Comparison of ENCODE assay signal across 18 cellular contexts in genomic region chr1:113246929-113247328, GRCh38.
DNase-seq lines count a peak whose midpoint lies in the region; ATAC-seq, FAIRE-seq and TF ChIP-seq lines count a peak whose summit lies in the region.
"Had no signal": no experiment of that assay in that cellular context is flagged by ENCODE, and none has a peak within 500 bp of the region (broad histone marks: within the 10 kb centered on the region; RNA-seq: fewer than 3 reads in every experiment).

No MANE protein-coding gene starts in this region.

- TF ChIP-seq CTCF in Caco-2 (IDR thresholded peaks at IDR 0.05; ENCODE audit: insufficient read depth in 1 of 2, low read depth in 1 of 2, low read length in 1 of 2, severe bottlenecking in 1 of 2, unreplicated experiment in 1 of 2) (no peak), colonic mucosa (IDR thresholded peaks at IDR 0.05) (no peak), keratinocyte (optimal IDR thresholded peaks at IDR 0.05 in 1 of 3, IDR thresholded peaks at IDR 0.05 in 1 of 3, conservative IDR thresholded peaks at IDR 0.05 in 1 of 3; ENCODE audit: extremely low read depth in 1 of 3, insufficient read depth in 2 of 3, low read length in 3 of 3) (no peak), suprapubic skin (IDR thresholded peaks at IDR 0.05) (no peak), mesothelial cell of epicardium (IDR thresholded peaks at IDR 0.05; ENCODE audit: unreplicated experiment) (no peak), sigmoid colon (IDR thresholded peaks at IDR 0.05) (no peak)

- H3K4me1 Mint-ChIP-seq in Caco-2 (ENCODE audit: low read depth, unreplicated experiment) (peaks cover 13% of the 10 kb centered on the region), mesothelial cell of epicardium (peaks cover 44% of the 10 kb centered on the region)
- H3K4me1 Mint-ChIP-seq: B cell; CD4-positive, CD25-positive, alpha-beta regulatory T cell; CD8-positive, alpha-beta memory T cell had no signal

- FAIRE-seq in keratinocyte (lab: Jason Lieb, UNC) (peak; percentile 17), GM12891 (lab: Jason Lieb, UNC) (no peak)
- FAIRE-seq: D721Med, H1 had no signal

- H3K9me3 Mint-ChIP-seq in Caco-2 (ENCODE audit: unreplicated experiment): peaks cover 2% of the 10 kb centered on the region
- H3K9me3 Mint-ChIP-seq in mesothelial cell of epicardium: no peaks in the 10 kb centered on the region
- H3K9me3 Mint-ChIP-seq: CD8-positive, alpha-beta memory T cell; H9 had no signal

- no peak for ATAC-seq in GM19351 (IDR thresholded peaks at IDR 0.05; ENCODE audit: unreplicated experiment)

- WGBS in suprapubic skin: 74% methylated on average over 3 of the region's 3 CpGs
- WGBS in sigmoid colon, 2 donors: 66 to 81% methylated on average over 3 of the region's 3 CpGs

- H3K27ac ChIP-seq in colonic mucosa: peak overlapping the region; percentile 6
- no peak overlapping the region for H3K27ac ChIP-seq in keratinocyte (ENCODE audit: control insufficient read depth, insufficient read depth, low read length)
- H3K27ac ChIP-seq in suprapubic skin: peak overlapping the region; percentile 22
- H3K27ac ChIP-seq in sigmoid colon: no peak overlapping the region
- H3K27ac ChIP-seq: BLaER1 treated with 17β-estradiol and CSF1 and Interleukin-3, amounts not matched to agents 10 nM and 100 nM; HL-60 had no signal

- H3K27me3 Mint-ChIP-seq in Caco-2 (ENCODE audit: insufficient read depth, unreplicated experiment): no peaks in the 10 kb centered on the region
- H3K27me3 Mint-ChIP-seq in mesothelial cell of epicardium (ENCODE audit: low read depth): no peaks in the 10 kb centered on the region
- H3K27me3 Mint-ChIP-seq: B cell had no signal

- POLR2A ChIA-PET in Caco-2 (lab: Charles Lee): no interaction called here

- H3K9ac ChIP-seq in colonic mucosa (ENCODE audit: low read depth in 2 of 2, low read length in 2 of 2) (no peak overlapping the region), keratinocyte (ENCODE audit: control insufficient read depth, extremely low read depth, insufficient read depth, low read length) (no peak overlapping the region)
- H3K9ac ChIP-seq: BLaER1 treated with 17β-estradiol and CSF1 and Interleukin-3, amounts not matched to agents 10 nM and 100 nM had no signal

- intact Hi-C loops in Caco-2 (cut with micrococcal nuclease; ENCODE audit: unreplicated experiment) (no loop called here), colonic mucosa (cut with DNase I) (no loop called here), sigmoid colon (cut with DNase I) (no loop called here)

- CTCF ChIA-PET in Caco-2 (lab: Charles Lee): interaction anchor here (0.6 kb wide), 1 partner anchor 507 kb away, joined by 3 read pairs; no protein-coding TSS in a partner anchor

- TF ChIP-seq EP300 in suprapubic skin (IDR thresholded peaks at IDR 0.05) (no peak), sigmoid colon (IDR thresholded peaks at IDR 0.05) (no peak)

- H3K4me2 ChIP-seq in keratinocyte (ENCODE audit: control insufficient read depth, extremely low read depth, insufficient read depth, low read depth, low read length): no peak overlapping the region
- H3K4me2 ChIP-seq: BLaER1 treated with 17β-estradiol and CSF1 and Interleukin-3, amounts not matched to agents 10 nM and 100 nM had no signal

- no peaks in the 10 kb centered on the region for H3K79me2 ChIP-seq in keratinocyte (ENCODE audit: control insufficient read depth, insufficient read depth, low read length)

- H3K36me3 Mint-ChIP-seq in Caco-2 (ENCODE audit: insufficient read depth, unreplicated experiment) (no peaks in the 10 kb centered on the region), mesothelial cell of epicardium (no peaks in the 10 kb centered on the region)
- H3K36me3 Mint-ChIP-seq: CD4-positive, CD25-positive, alpha-beta regulatory T cell; CD8-positive, alpha-beta memory T cell had no signal

- H2AFZ ChIP-seq in keratinocyte (ENCODE audit: control insufficient read depth, low read length): no peak overlapping the region

- BruUV-seq in Caco-2 (replicated peaks; lab: Mats Ljungman, UMichigan): no TSS peak

- H3K36me3 ChIP-seq in Caco-2 (ENCODE audit: control insufficient read depth, insufficient read depth, low read length): no peaks in the 10 kb centered on the region
- no peaks in the 10 kb centered on the region for H3K36me3 ChIP-seq in colonic mucosa
- no peaks in the 10 kb centered on the region for H3K36me3 ChIP-seq in keratinocyte (ENCODE audit: control insufficient read depth in 2 of 2, extremely low read depth in 1 of 2, insufficient read depth in 2 of 2, low read length in 2 of 2)
- no peaks in the 10 kb centered on the region for H3K36me3 ChIP-seq in suprapubic skin
- H3K36me3 ChIP-seq in sigmoid colon: no peaks in the 10 kb centered on the region
- H3K36me3 ChIP-seq: BLaER1 treated with 17β-estradiol and CSF1 and Interleukin-3, amounts not matched to agents 10 nM and 100 nM had no signal

- H3K4me3 Mint-ChIP-seq in Caco-2 (ENCODE audit: unreplicated experiment) (no peak overlapping the region), mesothelial cell of epicardium (no peak overlapping the region)
- H3K4me3 Mint-ChIP-seq: B cell; CD4-positive, CD25-positive, alpha-beta regulatory T cell; CD8-positive, alpha-beta memory T cell; H9 had no signal

- H3K27me3 ChIP-seq in Caco-2 (replicated peaks; ENCODE audit: control insufficient read depth, insufficient read depth, low read length): no peaks in the 10 kb centered on the region
- H3K27me3 ChIP-seq in colonic mucosa: no peaks in the 10 kb centered on the region
- no peaks in the 10 kb centered on the region for H3K27me3 ChIP-seq in keratinocyte (ENCODE audit: control insufficient read depth, extremely low read depth, insufficient read depth, low read length)
- no peaks in the 10 kb centered on the region for H3K27me3 ChIP-seq in suprapubic skin
- no peaks in the 10 kb centered on the region for H3K27me3 ChIP-seq in sigmoid colon
- H3K27me3 ChIP-seq: BLaER1 treated with 17β-estradiol and CSF1 and Interleukin-3, amounts not matched to agents 10 nM and 100 nM had no signal

- dilution Hi-C loops in keratinocyte (cut with MboI; ENCODE audit: extremely low pct_ligation_motif_present, low sequenced_read_pairs): no loop called here

- DNase-seq in Caco-2 (no peak), colonic mucosa (no peak), keratinocyte (ENCODE audit: low read depth, low spot score) (no peak), suprapubic skin (ENCODE audit: low spot score in 2 of 2) (no peak), mesothelial cell of epicardium (ENCODE audit: low spot score in 2 of 2, unreplicated experiment in 2 of 2) (no peak), sigmoid colon (no peak), GM12891 (ENCODE audit: insufficient read length, low spot score) (no peak)
- DNase-seq: CD4-positive, CD25-positive, alpha-beta regulatory T cell; CD8-positive, alpha-beta memory T cell; COR-L47; GDM1; H9 had no signal

- H3K9me3 ChIP-seq in Caco-2: no peaks in the 10 kb centered on the region
- no peaks in the 10 kb centered on the region for H3K9me3 ChIP-seq in colonic mucosa
- H3K9me3 ChIP-seq in keratinocyte (ENCODE audit: control insufficient read depth, low read depth, low read length): no peaks in the 10 kb centered on the region
- H3K9me3 ChIP-seq in suprapubic skin: no peaks in the 10 kb centered on the region
- no peaks in the 10 kb centered on the region for H3K9me3 ChIP-seq in sigmoid colon
- H3K9me3 ChIP-seq: BLaER1 treated with 17β-estradiol and CSF1 and Interleukin-3, amounts not matched to agents 10 nM and 100 nM had no signal

- H3K9me1 ChIP-seq in keratinocyte (ENCODE audit: control insufficient read depth, extremely low read depth, insufficient read depth, low read length): no peaks in the 10 kb centered on the region

- H3K4me1 ChIP-seq in Caco-2 (peaks cover 11% of the 10 kb centered on the region), colonic mucosa (peaks cover 6% of the 10 kb centered on the region), keratinocyte (ENCODE audit: control insufficient read depth, extremely low read depth, insufficient read depth, low read length) (peaks cover 16% of the 10 kb centered on the region), suprapubic skin (peaks cover 22% of the 10 kb centered on the region), sigmoid colon (no peaks in the 10 kb centered on the region)
- H3K4me1 ChIP-seq: BLaER1 treated with 17β-estradiol and CSF1 and Interleukin-3, amounts not matched to agents 10 nM and 100 nM had no signal

- H3K27ac Mint-ChIP-seq in Caco-2 (ENCODE audit: unreplicated experiment): peak overlapping the region; percentile 44
- no peak overlapping the region for H3K27ac Mint-ChIP-seq in mesothelial cell of epicardium
- H3K27ac Mint-ChIP-seq: B cell; CD4-positive, CD25-positive, alpha-beta regulatory T cell; H9 had no signal

- TF ChIP-seq POLR2A in suprapubic skin (IDR thresholded peaks at IDR 0.05) (no peak), sigmoid colon (IDR thresholded peaks at IDR 0.05) (no peak), GM12891 (IDR thresholded peaks at IDR 0.05; ENCODE audit: low read depth, low read length) (no peak)

- no peaks in the 10 kb centered on the region for H4K20me1 ChIP-seq in keratinocyte (ENCODE audit: control insufficient read depth, extremely low read depth, insufficient read depth, low read length)
- H4K20me1 ChIP-seq: BLaER1 treated with 17β-estradiol and CSF1 and Interleukin-3, amounts not matched to agents 10 nM and 100 nM had no signal

- H3K4me3 ChIP-seq in Caco-2 (ENCODE audit: low read depth, low read length): no peak overlapping the region
- no peak overlapping the region for H3K4me3 ChIP-seq in colonic mucosa
- H3K4me3 ChIP-seq in keratinocyte (ENCODE audit: control insufficient read depth in 2 of 3, extremely low read depth in 1 of 3, insufficient read depth in 2 of 3, low read depth in 1 of 3, low read length in 3 of 3): no peak overlapping the region
- no peak overlapping the region for H3K4me3 ChIP-seq in suprapubic skin
- H3K4me3 ChIP-seq in sigmoid colon: no peak overlapping the region
- H3K4me3 ChIP-seq: BLaER1 treated with 17β-estradiol and CSF1 and Interleukin-3, amounts not matched to agents 10 nM and 100 nM had no signal

TF ChIP-seq in GM12891, 5 proteins besides CTCF, POLR2A, EP300 and RAD21:
- TF ChIP-seq PAX5 (IDR thresholded peaks at IDR 0.05; ENCODE audit: insufficient read depth, low read length, severe bottlenecking) (no peak), TAF1 (IDR thresholded peaks at IDR 0.05; ENCODE audit: low read depth, low read length) (no peak), POU2F2 (IDR thresholded peaks at IDR 0.05; ENCODE audit: low read depth, low read length) (no peak), POLR2AphosphoS5 (IDR thresholded peaks at IDR 0.05; ENCODE audit: low read depth, low read length) (no peak), SPI1 (IDR thresholded peaks at IDR 0.05; ENCODE audit: low read depth, low read length) (no peak)

Comparison
In these comparisons a context has a peak if more than half of its experiments do, and no peak if none do; other contexts are left out.
1. H3K27ac ChIP-seq: peak in colonic mucosa (single experiment) and suprapubic skin (single experiment); none in keratinocyte (single experiment) and sigmoid colon (0 of 4).